21 cellular contexts compared by ENCODE assay signal in the genomic region with DNA sequence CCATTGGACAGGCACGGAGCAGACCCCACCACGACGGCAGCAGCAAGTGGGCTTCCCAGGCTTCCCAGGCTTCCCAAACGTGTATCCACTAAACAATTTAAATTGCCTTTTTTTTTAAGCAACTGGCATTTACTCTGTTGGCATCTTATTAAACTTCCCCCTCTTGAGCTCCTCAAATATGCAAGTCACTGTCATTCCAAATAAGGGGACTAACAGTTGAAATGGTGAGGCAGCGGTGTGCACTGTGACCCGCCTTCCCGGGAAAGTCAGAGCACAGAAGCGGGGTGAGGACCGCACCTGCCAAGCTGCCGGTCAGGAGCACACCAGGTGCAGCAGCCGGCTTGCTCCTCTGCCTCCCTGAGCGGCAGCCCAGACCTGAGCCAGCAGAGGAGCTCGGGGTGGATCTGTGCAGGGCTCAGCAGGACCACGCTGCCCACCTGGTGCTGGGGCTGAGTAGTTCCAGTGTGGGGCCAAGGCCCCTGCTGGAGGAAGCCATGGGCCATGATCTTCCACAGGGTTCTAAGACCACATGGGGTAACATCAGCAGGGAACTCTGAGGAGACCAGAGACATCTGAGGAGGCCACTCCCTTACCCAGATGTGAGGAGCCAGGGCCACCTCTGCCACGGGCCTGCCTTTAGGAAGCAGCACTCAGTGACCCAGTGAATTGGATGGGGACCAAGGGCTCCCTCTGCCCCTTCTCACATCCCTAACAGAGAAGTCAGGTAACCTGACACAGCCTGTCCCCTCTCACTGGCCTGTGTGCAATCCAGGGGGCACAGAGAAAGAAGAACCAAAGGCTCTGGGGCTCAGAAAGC.
DNase-seq lines count a peak whose midpoint lies in the region; ATAC-seq and TF ChIP-seq lines count a peak whose summit lies in the region.
"Had no signal": no experiment of that assay in that cellular context is flagged by ENCODE, and none has a peak within 500 bp of the region (broad histone marks: within the 10 kb centered on the region; RNA-seq: fewer than 3 reads in every experiment).

No MANE protein-coding gene starts in this region.

- H3K27me3 Mint-ChIP-seq in naive thymus-derived CD4-positive, alpha-beta T cell, result peaks cover 0 to 38% (median 13%) of the 10 kb centered on the region in 5 donors

- peaks cover 0 to 5% (median 0%) of the 10 kb centered on the region in 7 donors for H3K4me1 Mint-ChIP-seq in naive thymus-derived CD4-positive, alpha-beta T cell

- H3K27ac Mint-ChIP-seq in naive thymus-derived CD4-positive, alpha-beta T cell, result no peak overlapping the region
- H3K27ac Mint-ChIP-seq: activated naive CD4-positive, alpha-beta T cell treated with anti-CD3 and anti-CD28 coated beads for 36 hours; stimulated activated effector memory CD8-positive, alpha-beta T cell treated with anti-CD3 and anti-CD28 coated beads, Interleukin-12 subunit alpha, Interleukin-12 subunit beta, amount 100 ng/mL, for 72 hours; T-helper 1 cell treated with Interleukin-12 subunit alpha and Interleukin-12 subunit beta and Interleukin-4 antibody, amounts not matched to agents 30 μg/mL and 1 μg/mL, for 36 hours had no signal

- no peak overlapping the region for H3K4me2 ChIP-seq in hepatocyte
- H3K4me2 ChIP-seq: KMS-11 had no signal

- H3K4me1 ChIP-seq in lower lobe of right lung (peaks cover 7% of the 10 kb centered on the region), hepatocyte (ENCODE audit: insufficient read depth) (peaks cover 4% of the 10 kb centered on the region)
- H3K4me1 ChIP-seq in naive thymus-derived CD4-positive, alpha-beta T cell (ENCODE audit: control insufficient read depth in 2 of 2, insufficient read depth in 2 of 2, low read length in 2 of 2), result no peaks in the 10 kb centered on the region

- H2AFZ ChIP-seq in hepatocyte, result no peak overlapping the region

- peak; percentile 43 for DNase-seq in NCI-H510A treated with DMSO at 0.1 percent for 48 hours (lab: John Stamatoyannopoulos, UW)
- DNase-seq in NCI-H510A (lab: John Stamatoyannopoulos, UW), result no peak
- peak; percentile 35 for DNase-seq in DMS153 (lab: John Stamatoyannopoulos, UW)
- peak; percentile 14 for DNase-seq in NCI-H774 (lab: John Stamatoyannopoulos, UW)
- DNase-seq in lower lobe of right lung, result peak; percentile 30
- no peak for DNase-seq in hepatocyte (ENCODE audit: low spot score)
- no peak for DNase-seq in naive thymus-derived CD4-positive, alpha-beta T cell
- DNase-seq: activated CD4-positive, alpha-beta T cell treated with anti-CD3 and anti-CD28 coated beads, Interleukin-2, amount 50 U/mL, for 48 hours; activated naive CD4-positive, alpha-beta T cell treated with anti-CD3 and anti-CD28 coated beads for 36 hours; DND-41; effector CD4-positive, alpha-beta T cell; esophagus squamous epithelium; mucosa of descending colon; NCI-H1048; NCI-H226 had no signal

- H3K9me2 ChIP-seq in hepatocyte (replicated peaks; ENCODE audit: insufficient read depth), result no peaks in the 10 kb centered on the region

- CTCF ChIA-PET in naive thymus-derived CD4-positive, alpha-beta T cell (lab: Charles Lee), result no interaction called here

- intact Hi-C loops in lower lobe of right lung (cut with DNase I), result no loop called here
- intact Hi-C loops in naive thymus-derived CD4-positive, alpha-beta T cell (cut with micrococcal nuclease), result loop anchor here in 1 of 2 donors (1.0 to 2.0 kb wide), 2 partner anchors 106 to 237 kb away; no protein-coding TSS in a partner anchor

- H3K4me3 ChIP-seq in lower lobe of right lung (no peak overlapping the region), hepatocyte (no peak overlapping the region)
- H3K4me3 ChIP-seq in naive thymus-derived CD4-positive, alpha-beta T cell (ENCODE audit: low read length), result no peak overlapping the region
- H3K4me3 ChIP-seq: esophagus squamous epithelium, mucosa of descending colon, thoracic aorta had no signal

- H3K27ac ChIP-seq in lower lobe of right lung (no peak overlapping the region), hepatocyte (no peak overlapping the region)
- no peak overlapping the region for H3K27ac ChIP-seq in naive thymus-derived CD4-positive, alpha-beta T cell (ENCODE audit: low read depth, low read length)
- H3K27ac ChIP-seq: esophagus squamous epithelium, KMS-11, thoracic aorta had no signal

- no peak for ATAC-seq in lower lobe of right lung
- no peak for ATAC-seq in GM21381 (IDR thresholded peaks at IDR 0.05; ENCODE audit: unreplicated experiment)
- no peak for ATAC-seq in naive thymus-derived CD4-positive, alpha-beta T cell
- ATAC-seq: stimulated activated effector memory CD8-positive, alpha-beta T cell treated with anti-CD3 and anti-CD28 coated beads, Interleukin-12 subunit alpha, Interleukin-12 subunit beta, amount 100 ng/mL, for 72 hours had no signal

- H3K9me3 Mint-ChIP-seq in naive thymus-derived CD4-positive, alpha-beta T cell, result peaks cover 0 to 1% (median 0%) of the 10 kb centered on the region in 11 donors
- H3K9me3 Mint-ChIP-seq: activated naive CD4-positive, alpha-beta T cell treated with anti-CD3 and anti-CD28 coated beads for 36 hours; central memory CD8-positive, alpha-beta T cell; stimulated activated effector memory CD8-positive, alpha-beta T cell treated with anti-CD3 and anti-CD28 coated beads, Interleukin-12 subunit alpha, Interleukin-12 subunit beta, amount 100 ng/mL, for 72 hours; T-helper 1 cell treated with Interleukin-12 subunit alpha and Interleukin-12 subunit beta and Interleukin-4 antibody, amounts not matched to agents 30 μg/mL and 1 μg/mL, for 36 hours had no signal

- TF ChIP-seq CTCF in lower lobe of right lung (IDR thresholded peaks at IDR 0.05) (no peak), hepatocyte (IDR thresholded peaks at IDR 0.05; ENCODE audit: poor library complexity) (no peak)

- H3K4me3 Mint-ChIP-seq in naive thymus-derived CD4-positive, alpha-beta T cell, result no peak overlapping the region
- H3K4me3 Mint-ChIP-seq: activated naive CD4-positive, alpha-beta T cell treated with anti-CD3 and anti-CD28 coated beads for 36 hours; central memory CD8-positive, alpha-beta T cell; stimulated activated effector memory CD8-positive, alpha-beta T cell treated with anti-CD3 and anti-CD28 coated beads, Interleukin-12 subunit alpha, Interleukin-12 subunit beta, amount 100 ng/mL, for 72 hours; T-helper 1 cell treated with Interleukin-12 subunit alpha and Interleukin-12 subunit beta and Interleukin-4 antibody, amounts not matched to agents 30 μg/mL and 1 μg/mL, for 36 hours had no signal

- POLR2A ChIA-PET in naive thymus-derived CD4-positive, alpha-beta T cell (lab: Charles Lee), result no interaction called here

- H3K9me3 ChIP-seq in lower lobe of right lung, result no peaks in the 10 kb centered on the region
- H3K9me3 ChIP-seq in hepatocyte (ENCODE audit: low read depth), result no peaks in the 10 kb centered on the region
- H3K9me3 ChIP-seq in naive thymus-derived CD4-positive, alpha-beta T cell (ENCODE audit: control insufficient read depth in 2 of 3, low read length in 3 of 3), result no peaks in the 10 kb centered on the region
- H3K9me3 ChIP-seq: esophagus squamous epithelium, mucosa of descending colon, thoracic aorta had no signal

- H3K27me3 ChIP-seq in lower lobe of right lung (ENCODE audit: low read depth) (peaks cover 41% of the 10 kb centered on the region), hepatocyte (no peaks in the 10 kb centered on the region)
- H3K27me3 ChIP-seq in naive thymus-derived CD4-positive, alpha-beta T cell (ENCODE audit: control insufficient read depth in 2 of 2, insufficient read depth in 2 of 2, low read length in 2 of 2), result no peaks in the 10 kb centered on the region

- no peaks in the 10 kb centered on the region for H3K79me2 ChIP-seq in hepatocyte

- H4K20me1 ChIP-seq in hepatocyte (ENCODE audit: insufficient read depth, poor library complexity, severe bottlenecking), result no peaks in the 10 kb centered on the region

- H3K36me3 Mint-ChIP-seq in naive thymus-derived CD4-positive, alpha-beta T cell, result no peaks in the 10 kb centered on the region
- H3K36me3 Mint-ChIP-seq: stimulated activated effector memory CD8-positive, alpha-beta T cell treated with anti-CD3 and anti-CD28 coated beads, Interleukin-12 subunit alpha, Interleukin-12 subunit beta, amount 100 ng/mL, for 72 hours had no signal

- whole genome bisulfite sequencing in hepatocyte (ENCODE audit: low lambda C conversion rate, missing lambda C conversion rate), result 71% methylated on average over 14 of the region's 15 CpGs

- no peaks in the 10 kb centered on the region for H3K36me3 ChIP-seq in lower lobe of right lung
- no peaks in the 10 kb centered on the region for H3K36me3 ChIP-seq in hepatocyte (replicated peaks; ENCODE audit: insufficient read depth, low read depth)
- H3K36me3 ChIP-seq in naive thymus-derived CD4-positive, alpha-beta T cell (ENCODE audit: control insufficient read depth in 2 of 3, insufficient read depth in 3 of 3, low read length in 3 of 3), result no peaks in the 10 kb centered on the region
- H3K36me3 ChIP-seq: esophagus squamous epithelium, thoracic aorta had no signal

Comparison
In these comparisons a context has a peak if more than half of its experiments do, and no peak if none do; other contexts are left out.
1. DNase-seq: peak in NCI-H510A treated with DMSO at 0.1 percent for 48 hours (single experiment), DMS153 (single experiment), NCI-H774 (single experiment) and lower lobe of right lung (single experiment); none in NCI-H510A (single experiment), hepatocyte (single experiment) and naive thymus-derived CD4-positive, alpha-beta T cell (0 of 9).